ENCODE assay signal across 15 cellular contexts in the genomic region with DNA sequence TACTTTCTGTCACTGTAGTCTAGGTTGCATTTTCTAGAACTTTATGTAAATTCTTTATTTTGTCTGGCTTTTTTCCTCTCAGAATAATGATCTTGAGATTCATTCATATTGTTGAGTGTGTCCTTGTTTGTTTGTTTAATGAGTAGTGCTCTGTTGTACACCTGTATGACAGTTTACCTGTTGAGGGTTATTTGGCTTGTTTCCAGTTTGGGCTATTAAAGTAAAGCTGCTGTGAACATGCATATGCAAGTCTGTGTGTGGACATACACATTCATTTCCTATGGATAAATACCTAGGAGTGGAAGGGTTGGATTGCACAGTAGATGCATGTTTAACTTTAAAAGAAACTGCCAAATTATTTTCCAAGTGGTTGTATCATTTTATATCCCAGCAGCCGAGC.
"Had no signal": no experiment of that assay in that cellular context is flagged by ENCODE, and none has a peak within 500 bp of the region (broad histone marks: within the 10 kb centered on the region; RNA-seq: fewer than 3 reads in every experiment).

No MANE protein-coding gene starts in this region.

- H3K9me3 ChIP-seq: colonic mucosa, gastrocnemius medialis, ovary had no signal

- H3K4me1 ChIP-seq: ascending aorta, colonic mucosa had no signal

- H3K27ac ChIP-seq: ascending aorta, cardiac muscle cell, colonic mucosa, gastrocnemius medialis, neural progenitor cell, ovary had no signal

- H3K36me3 ChIP-seq: ascending aorta, cardiac muscle cell, colonic mucosa, gastrocnemius medialis, ovary had no signal

- H3K27me3 ChIP-seq: ascending aorta, cardiac muscle cell, colonic mucosa, gastrocnemius medialis, neural progenitor cell, ovary had no signal

- ATAC-seq: activated CD4-positive, CD25-positive, alpha-beta regulatory T cell treated with anti-CD3 and anti-CD28 coated beads, Interleukin-2, amount 50 U/mL, for 24 hours; activated CD8-positive, alpha-beta memory T cell treated with anti-CD3 and anti-CD28 coated beads, Interleukin-2, amount 10 ng/mL, durations not matched to agents 7 days and 5 days; activated T-cell treated with anti-CD3 and anti-CD28 coated beads, Interleukin-2, amount 50 U/mL, for 4 hours; gastrocnemius medialis; left ventricle myocardium superior had no signal

- H3K4me3 ChIP-seq: ascending aorta, cardiac muscle cell, colonic mucosa, gastrocnemius medialis, neural progenitor cell, ovary had no signal

- DNase-seq: activated CD8-positive, alpha-beta memory T cell treated with anti-CD3 and anti-CD28 coated beads, Interleukin-2, amount 10 ng/mL, durations not matched to agents 7 days and 5 days; activated gamma-delta T cell treated with Interleukin-2 at 50 U/mL for 16 hours; activated naive CD8-positive, alpha-beta T cell treated with anti-CD3 and anti-CD28 coated beads, Interleukin-2, amount 10 ng/mL, durations not matched to agents 7 days and 5 days; activated T-cell treated with anti-CD3 and anti-CD28 coated beads, Interleukin-2, amount 50 U/mL, for 4 hours; colonic mucosa; gastrocnemius medialis; left ventricle myocardium superior; ovary; stimulated activated CD4-positive, alpha-beta T cell treated with anti-CD3 and anti-CD28 coated beads, Interleukin-12 subunit alpha, Interleukin-12 subunit beta, amount 100 ng/mL, for 4 hours; stimulated activated naive CD4-positive, alpha-beta T cell treated with Interleukin-2 at 50 U/mL for 16 hours; trophoblast cell had no signal
